20 cellular contexts compared by ENCODE assay signal in the genomic region with DNA sequence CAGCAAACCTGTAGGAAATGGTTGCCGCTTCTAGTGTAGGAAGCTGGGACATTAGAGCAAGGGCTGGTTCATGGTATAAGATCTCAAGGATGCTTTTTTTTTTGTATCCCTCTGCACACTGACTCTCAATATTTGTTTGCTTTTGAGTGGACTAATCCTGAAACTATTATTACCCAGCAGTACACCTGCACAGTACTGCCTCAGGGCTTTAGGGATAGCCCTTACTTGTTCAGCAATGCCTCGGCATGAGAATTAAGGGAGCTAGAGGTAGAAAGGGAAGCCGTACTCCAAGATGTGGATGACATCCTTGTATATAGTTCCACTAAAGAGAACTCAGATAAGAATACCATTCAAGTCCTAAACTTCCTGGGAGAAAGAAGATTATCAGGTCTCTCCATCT.
DNase-seq lines count a peak whose midpoint lies in the region; ATAC-seq and TF ChIP-seq lines count a peak whose summit lies in the region.
"Had no signal": no experiment of that assay in that cellular context is flagged by ENCODE, and none has a peak within 500 bp of the region (broad histone marks: within the 10 kb centered on the region; RNA-seq: fewer than 3 reads in every experiment).

No MANE protein-coding gene starts in this region.

- DNase-seq in NCI-H748 (lab: John Stamatoyannopoulos, UW; ENCODE audit: unreplicated experiment) (peak; percentile 22), NCI-H748 treated with DMSO at 0.1 percent for 48 hours (lab: John Stamatoyannopoulos, UW) (no peak), NCI-H187 (lab: John Stamatoyannopoulos, UW) (peak; percentile 47 to 48), NCI-H345 treated with DMSO at 0.1 percent for 48 hours (lab: John Stamatoyannopoulos, UW; ENCODE audit: unreplicated experiment) (peak; percentile 65), foreskin keratinocyte (peak; percentile 28 to 47), T-helper 2 cell (no peak)
- DNase-seq: CD4-positive, alpha-beta T cell; DMS 273 treated with DMSO at 0.1 percent for 48 hours; GOT3; HFFc6; KBM-7; NCI-H2029; NCI-H446 treated with DMSO at 0.1 percent for 48 hours; NCI-H526; SK-N-SH; T-helper 17 cell had no signal

- no peak overlapping the region for H3K27ac ChIP-seq in foreskin keratinocyte
- H3K27ac ChIP-seq: BLaER1 treated with 17β-estradiol and CSF1 and Interleukin-3, amounts not matched to agents 10 nM and 100 nM had no signal

- no peak for TF ChIP-seq CTCF in foreskin keratinocyte (conservative IDR thresholded peaks at IDR 0.05)

- ATAC-seq in foreskin keratinocyte (no peak), GM21381 (IDR thresholded peaks at IDR 0.05; ENCODE audit: unreplicated experiment) (no peak), GM18909 (IDR thresholded peaks at IDR 0.05; ENCODE audit: poor library complexity, unreplicated experiment) (no peak)
- ATAC-seq: T-helper 17 cell had no signal

- H3K4me1 ChIP-seq in foreskin keratinocyte = no peaks in the 10 kb centered on the region
- H3K4me1 ChIP-seq: BLaER1 treated with 17β-estradiol and CSF1 and Interleukin-3, amounts not matched to agents 10 nM and 100 nM; HAP-1 had no signal

- H3K27me3 ChIP-seq in foreskin keratinocyte = no peaks in the 10 kb centered on the region
- H3K27me3 ChIP-seq: BLaER1 treated with 17β-estradiol and CSF1 and Interleukin-3, amounts not matched to agents 10 nM and 100 nM had no signal

Comparison
In these comparisons a context has a peak if more than half of its experiments do, and no peak if none do; other contexts are left out.
1. DNase-seq: peak in NCI-H748 (single experiment), NCI-H187 (2 of 2), NCI-H345 treated with DMSO at 0.1 percent for 48 hours (single experiment) and foreskin keratinocyte (2 of 2); none in NCI-H748 treated with DMSO at 0.1 percent for 48 hours (single experiment) and T-helper 2 cell (0 of 5).